9 cellular contexts compared by ENCODE assay signal in genomic region chr11:96113100-96113710, GRCh38.
DNase-seq lines count a peak whose midpoint lies in the region; ATAC-seq and TF ChIP-seq lines count a peak whose summit lies in the region.
"Had no signal": no experiment of that assay in that cellular context is flagged by ENCODE, and none has a peak within 500 bp of the region (broad histone marks: within the 10 kb centered on the region; RNA-seq: fewer than 3 reads in every experiment).

No MANE protein-coding gene starts in this region.

- H3K4me3 ChIP-seq in GM23338 (no peak overlapping the region), heart left ventricle (peak overlapping the region in 2 of 12 donors; percentile 7 to 23), PC-9 (no peak overlapping the region)

- H3K9me3 ChIP-seq in heart left ventricle = no peaks in the 10 kb centered on the region
- H3K9me3 ChIP-seq in PC-9 (ENCODE audit: insufficient read depth, low read depth) = no peaks in the 10 kb centered on the region

- peak overlapping the region; percentile 34; the same call in 1 of the 2 replicates for H3K27ac Mint-ChIP-seq in GM23338
- H3K27ac Mint-ChIP-seq in stimulated activated memory B cell treated with anti-CD40 and anti-IgM and Interleukin-4, amounts not matched to agents 10 μg/mL and 1 μg/mL and 100 μg/mL, for 72 hours = peak overlapping the region; percentile 73

- H3K9me3 Mint-ChIP-seq in GM23338 = no peaks in the 10 kb centered on the region
- no peaks in the 10 kb centered on the region for H3K9me3 Mint-ChIP-seq in stimulated activated memory B cell treated with anti-CD40 and anti-IgM and Interleukin-4, amounts not matched to agents 10 μg/mL and 1 μg/mL and 100 μg/mL, for 72 hours

- no TSS peak for BruUV-seq in PC-9 (replicated peaks; lab: Mats Ljungman, UMichigan)

- H3K27me3 ChIP-seq in GM23338 (ENCODE audit: insufficient read depth) (no peaks in the 10 kb centered on the region), heart left ventricle (no peaks in the 10 kb centered on the region), PC-9 (ENCODE audit: insufficient read depth, low read depth) (no peaks in the 10 kb centered on the region)
- H3K27me3 ChIP-seq: foreskin keratinocyte had no signal

- H3K79me2 ChIP-seq in GM23338 (replicated peaks; ENCODE audit: insufficient read depth) = no peaks in the 10 kb centered on the region
- peaks cover 16% of the 10 kb centered on the region; the same call in 1 of the 2 replicates for H3K79me2 ChIP-seq in PC-9 (ENCODE audit: low read depth)

- peaks cover 26% of the 10 kb centered on the region for H3K4me1 Mint-ChIP-seq in GM23338
- peaks cover 44% of the 10 kb centered on the region for H3K4me1 Mint-ChIP-seq in stimulated activated memory B cell treated with anti-CD40 and anti-IgM and Interleukin-4, amounts not matched to agents 10 μg/mL and 1 μg/mL and 100 μg/mL, for 72 hours

- H3K27ac ChIP-seq in GM23338 (ENCODE audit: low read depth) (no peak overlapping the region), heart left ventricle (peak overlapping the region in 11 of 12 donors; percentile 15 to 76 (median 65)), PC-9 (no peak overlapping the region)
- H3K27ac ChIP-seq: foreskin keratinocyte had no signal

- no peak for TF ChIP-seq CTCF in GM23338 (conservative IDR thresholded peaks at IDR 0.05; ENCODE audit: low read depth in 2 of 2)
- no peak for TF ChIP-seq CTCF in heart left ventricle (IDR thresholded peaks at IDR 0.05)
- TF ChIP-seq CTCF in PC-9 (conservative IDR thresholded peaks at IDR 0.05) = no peak

- ATAC-seq in GM23338 (no peak), heart left ventricle (peak in 2 of 4 donors; percentile 75 to 87)
- no peak for ATAC-seq in stimulated activated memory B cell treated with anti-CD40 and anti-IgM and Interleukin-4, amounts not matched to agents 10 μg/mL and 1 μg/mL and 100 μg/mL, for 72 hours
- ATAC-seq: foreskin keratinocyte had no signal

- no peak for TF ChIP-seq POLR2A in heart left ventricle (IDR thresholded peaks at IDR 0.05)

- H2AFZ ChIP-seq in GM23338 = no peak overlapping the region
- H2AFZ ChIP-seq in PC-9 = no peak overlapping the region

- H4K20me1 ChIP-seq in GM23338 (replicated peaks; ENCODE audit: insufficient read depth) (no peaks in the 10 kb centered on the region), PC-9 (ENCODE audit: insufficient read depth) (no peaks in the 10 kb centered on the region)

- no peaks in the 10 kb centered on the region for H3K36me3 Mint-ChIP-seq in GM23338 (ENCODE audit: low read depth)
- peaks cover 18% of the 10 kb centered on the region for H3K36me3 Mint-ChIP-seq in stimulated activated memory B cell treated with anti-CD40 and anti-IgM and Interleukin-4, amounts not matched to agents 10 μg/mL and 1 μg/mL and 100 μg/mL, for 72 hours

- H3K4me1 ChIP-seq in GM23338 (ENCODE audit: insufficient read depth) = peaks cover 34% of the 10 kb centered on the region
- peaks cover 0 to 29% (median 13%) of the 10 kb centered on the region in 12 donors for H3K4me1 ChIP-seq in heart left ventricle
- H3K4me1 ChIP-seq in PC-9 (replicated peaks; ENCODE audit: insufficient read depth) = peaks cover 10% of the 10 kb centered on the region; the same call in 1 of the 2 replicates

- H3K27me3 Mint-ChIP-seq in GM23338 (ENCODE audit: insufficient read depth, low read depth, poor library complexity) = no peaks in the 10 kb centered on the region
- no peaks in the 10 kb centered on the region for H3K27me3 Mint-ChIP-seq in stimulated activated memory B cell treated with anti-CD40 and anti-IgM and Interleukin-4, amounts not matched to agents 10 μg/mL and 1 μg/mL and 100 μg/mL, for 72 hours

- DNase-seq in GM23338 (ENCODE audit: low spot score) (no peak), amniotic epithelial cell (ENCODE audit: low read depth) (peak; percentile 65), heart left ventricle (no peak), PC-9 (no peak), NCI-H2107 (lab: John Stamatoyannopoulos, UW) (no peak), activated gamma-delta T cell treated with Interleukin-2 at 50 U/mL for 16 hours (no peak), kidney tubule cell (ENCODE audit: low spot score) (no peak)
- DNase-seq: foreskin keratinocyte had no signal

- no peaks in the 10 kb centered on the region for H3K36me3 ChIP-seq in GM23338 (ENCODE audit: insufficient read depth)
- H3K36me3 ChIP-seq in heart left ventricle = no peaks in the 10 kb centered on the region
- peaks cover 19% of the 10 kb centered on the region for H3K36me3 ChIP-seq in PC-9 (ENCODE audit: low read depth)

- POLR2A ChIA-PET in PC-9 (lab: Charles Lee; ENCODE audit: unreplicated experiment) = no interaction called here

- CTCF ChIA-PET in PC-9 (lab: Charles Lee) = interaction anchor here (0.7 kb wide), 1 partner anchor 27 kb away, joined by 3 read pairs; no protein-coding TSS in a partner anchor

- H3F3A ChIP-seq in GM23338 (replicated peaks; ENCODE audit: low read depth) (no peaks in the 10 kb centered on the region; the same call in 1 of the 2 replicates), PC-9 (ENCODE audit: insufficient read depth, low read depth) (no peaks in the 10 kb centered on the region; the same call in 1 of the 2 replicates)

- no peak overlapping the region for H3K4me3 Mint-ChIP-seq in GM23338
- H3K4me3 Mint-ChIP-seq in stimulated activated memory B cell treated with anti-CD40 and anti-IgM and Interleukin-4, amounts not matched to agents 10 μg/mL and 1 μg/mL and 100 μg/mL, for 72 hours = peak overlapping the region; percentile 46

- 37 to 53% (median 38%) methylated on average over 4 of the region's 4 CpGs for WGBS in heart left ventricle, 4 donors

- intact Hi-C loops in heart left ventricle (cut with DNase I) (no loop called here), PC-9 (cut with micrococcal nuclease; ENCODE audit: unreplicated experiment) (no loop called here)

- peaks cover 7% of the 10 kb centered on the region for H3K9me2 ChIP-seq in GM23338 (ENCODE audit: insufficient read depth)
- no peaks in the 10 kb centered on the region for H3K9me2 ChIP-seq in PC-9 (ENCODE audit: insufficient read depth)

- H3K4me2 ChIP-seq in GM23338 (no peak overlapping the region), PC-9 (no peak overlapping the region)

TF ChIP-seq in GM23338, 12 proteins besides CTCF, POLR2A, EP300 and RAD21:
- TF ChIP-seq JUNB (IDR thresholded peaks at IDR 0.05; ENCODE audit: unreplicated experiment) = no peak
- TF ChIP-seq, protein P1, sequence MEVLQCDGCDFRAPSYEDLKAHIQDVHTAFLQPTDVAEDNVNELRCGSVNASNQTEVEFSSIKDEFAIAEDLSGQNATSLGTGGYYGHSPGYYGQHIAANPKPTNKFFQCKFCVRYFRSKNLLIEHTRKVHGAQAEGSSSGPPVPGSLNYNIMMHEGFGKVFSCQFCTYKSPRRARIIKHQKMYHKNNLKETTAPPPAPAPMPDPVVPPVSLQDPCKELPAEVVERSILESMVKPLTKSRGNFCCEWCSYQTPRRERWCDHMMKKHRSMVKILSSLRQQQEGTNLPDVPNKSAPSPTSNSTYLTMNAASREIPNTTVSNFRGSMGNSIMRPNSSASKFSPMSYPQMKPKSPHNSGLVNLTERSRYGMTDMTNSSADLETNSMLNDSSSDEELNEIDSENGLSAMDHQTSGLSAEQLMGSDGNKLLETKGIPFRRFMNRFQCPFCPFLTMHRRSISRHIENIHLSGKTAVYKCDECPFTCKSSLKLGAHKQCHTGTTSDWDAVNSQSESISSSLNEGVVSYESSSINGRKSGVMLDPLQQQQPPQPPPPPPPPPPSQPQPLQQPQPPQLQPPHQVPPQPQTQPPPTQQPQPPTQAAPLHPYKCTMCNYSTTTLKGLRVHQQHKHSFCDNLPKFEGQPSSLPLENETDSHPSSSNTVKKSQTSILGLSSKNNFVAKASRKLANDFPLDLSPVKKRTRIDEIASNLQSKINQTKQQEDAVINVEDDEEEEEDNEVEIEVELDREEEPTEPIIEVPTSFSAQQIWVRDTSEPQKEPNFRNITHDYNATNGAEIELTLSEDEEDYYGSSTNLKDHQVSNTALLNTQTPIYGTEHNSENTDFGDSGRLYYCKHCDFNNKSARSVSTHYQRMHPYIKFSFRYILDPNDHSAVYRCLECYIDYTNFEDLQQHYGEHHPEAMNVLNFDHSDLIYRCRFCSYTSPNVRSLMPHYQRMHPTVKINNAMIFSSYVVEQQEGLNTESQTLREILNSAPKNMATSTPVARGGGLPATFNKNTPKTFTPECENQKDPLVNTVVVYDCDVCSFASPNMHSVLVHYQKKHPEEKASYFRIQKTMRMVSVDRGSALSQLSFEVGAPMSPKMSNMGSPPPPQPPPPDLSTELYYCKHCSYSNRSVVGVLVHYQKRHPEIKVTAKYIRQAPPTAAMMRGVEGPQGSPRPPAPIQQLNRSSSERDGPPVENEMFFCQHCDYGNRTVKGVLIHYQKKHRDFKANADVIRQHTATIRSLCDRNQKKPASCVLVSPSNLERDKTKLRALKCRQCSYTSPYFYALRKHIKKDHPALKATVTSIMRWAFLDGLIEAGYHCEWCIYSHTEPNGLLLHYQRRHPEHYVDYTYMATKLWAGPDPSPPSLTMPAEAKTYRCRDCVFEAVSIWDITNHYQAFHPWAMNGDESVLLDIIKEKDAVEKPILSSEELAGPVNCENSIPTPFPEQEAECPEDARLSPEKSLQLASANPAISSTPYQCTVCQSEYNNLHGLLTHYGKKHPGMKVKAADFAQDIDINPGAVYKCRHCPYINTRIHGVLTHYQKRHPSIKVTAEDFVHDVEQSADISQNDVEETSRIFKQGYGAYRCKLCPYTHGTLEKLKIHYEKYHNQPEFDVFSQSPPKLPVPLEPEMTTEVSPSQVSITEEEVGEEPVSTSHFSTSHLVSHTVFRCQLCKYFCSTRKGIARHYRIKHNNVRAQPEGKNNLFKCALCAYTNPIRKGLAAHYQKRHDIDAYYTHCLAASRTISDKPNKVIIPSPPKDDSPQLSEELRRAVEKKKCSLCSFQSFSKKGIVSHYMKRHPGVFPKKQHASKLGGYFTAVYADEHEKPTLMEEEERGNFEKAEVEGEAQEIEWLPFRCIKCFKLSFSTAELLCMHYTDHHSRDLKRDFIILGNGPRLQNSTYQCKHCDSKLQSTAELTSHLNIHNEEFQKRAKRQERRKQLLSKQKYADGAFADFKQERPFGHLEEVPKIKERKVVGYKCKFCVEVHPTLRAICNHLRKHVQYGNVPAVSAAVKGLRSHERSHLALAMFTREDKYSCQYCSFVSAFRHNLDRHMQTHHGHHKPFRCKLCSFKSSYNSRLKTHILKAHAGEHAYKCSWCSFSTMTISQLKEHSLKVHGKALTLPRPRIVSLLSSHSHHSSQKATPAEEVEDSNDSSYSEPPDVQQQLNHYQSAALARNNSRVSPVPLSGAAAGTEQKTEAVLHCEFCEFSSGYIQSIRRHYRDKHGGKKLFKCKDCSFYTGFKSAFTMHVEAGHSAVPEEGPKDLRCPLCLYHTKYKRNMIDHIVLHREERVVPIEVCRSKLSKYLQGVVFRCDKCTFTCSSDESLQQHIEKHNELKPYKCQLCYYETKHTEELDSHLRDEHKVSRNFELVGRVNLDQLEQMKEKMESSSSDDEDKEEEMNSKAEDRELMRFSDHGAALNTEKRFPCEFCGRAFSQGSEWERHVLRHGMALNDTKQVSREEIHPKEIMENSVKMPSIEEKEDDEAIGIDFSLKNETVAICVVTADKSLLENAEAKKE (CRISPR knock-in tag; IDR thresholded peaks at IDR 0.05) = no peak

Comparison
In these comparisons a context has a peak if more than half of its experiments do, and no peak if none do; other contexts are left out.
1. H3K27ac ChIP-seq: peak in heart left ventricle (11 of 12); none in GM23338 (single experiment) and PC-9 (single experiment).